ENCODE assay signal across 23 cellular contexts in genomic region chr2:195638738-195639137, GRCh38. TPM values are rescaled to one million over a fixed set of nuclear protein-coding genes. Genes with fewer than 3 reads are reported as not detected.
DNase-seq lines count a peak whose midpoint lies in the region; ATAC-seq, FAIRE-seq and TF ChIP-seq lines count a peak whose summit lies in the region.
"Had no signal": no experiment of that assay in that cellular context is flagged by ENCODE, and none has a peak within 500 bp of the region (broad histone marks: within the 10 kb centered on the region; RNA-seq: fewer than 3 reads in every experiment).

No MANE protein-coding gene starts in this region.

- H3K27me3 ChIP-seq in GM23338 (ENCODE audit: insufficient read depth) = no peaks in the 10 kb centered on the region
- H3K27me3 ChIP-seq in endothelial cell of umbilical vein (ENCODE audit: control insufficient read depth in 2 of 2, insufficient read depth in 2 of 2, low read length in 2 of 2) = peaks cover 0 to 1% of the 10 kb centered on the region in 2 experiments
- H3K27me3 ChIP-seq: BLaER1 had no signal

- no peak overlapping the region for H3K27ac ChIP-seq in A549
- H3K27ac ChIP-seq in GM23338 (ENCODE audit: low read depth) = peak overlapping the region; percentile 73; the same call in 1 of the 2 replicates
- H3K27ac ChIP-seq in endothelial cell of umbilical vein (ENCODE audit: insufficient read depth, low read depth, low read length) = no peak overlapping the region
- H3K27ac ChIP-seq: BLaER1 had no signal

- H3K9me1 ChIP-seq in endothelial cell of umbilical vein (replicated peaks; ENCODE audit: control insufficient read depth, extremely low read depth, insufficient read depth, low read length) = no peaks in the 10 kb centered on the region

- no peak overlapping the region for H2AFZ ChIP-seq in GM23338
- no peak overlapping the region for H2AFZ ChIP-seq in endothelial cell of umbilical vein (ENCODE audit: low read depth, low read length)

- H3K4me2 ChIP-seq in A549 (no peak overlapping the region), GM23338 (no peak overlapping the region), endothelial cell of umbilical vein (ENCODE audit: insufficient read depth, low read length) (no peak overlapping the region)
- H3K4me2 ChIP-seq: BLaER1 had no signal

- H3K79me2 ChIP-seq in GM23338 (replicated peaks; ENCODE audit: insufficient read depth) (peaks cover 37% of the 10 kb centered on the region), endothelial cell of umbilical vein (ENCODE audit: control insufficient read depth, insufficient read depth, low read length) (no peaks in the 10 kb centered on the region)

- H3K9me3 ChIP-seq in A549 = no peaks in the 10 kb centered on the region
- no peaks in the 10 kb centered on the region for H3K9me3 ChIP-seq in endothelial cell of umbilical vein (replicated peaks; ENCODE audit: control insufficient read depth, insufficient read depth, low read length)
- H3K9me3 ChIP-seq: BLaER1, HAP-1 had no signal

- H3K4me3 ChIP-seq in A549 = no peak overlapping the region
- no peak overlapping the region for H3K4me3 ChIP-seq in GM23338
- no peak overlapping the region for H3K4me3 ChIP-seq in endothelial cell of umbilical vein (replicated peaks in 1 of 3; ENCODE audit: insufficient read depth in 1 of 3, low read depth in 1 of 3, low read length in 3 of 3)
- H3K4me3 ChIP-seq: BLaER1, GM12878, HAP-1 had no signal

- H3K9ac ChIP-seq in endothelial cell of umbilical vein (replicated peaks; ENCODE audit: extremely low read depth, insufficient read depth, low read length) = no peak overlapping the region
- H3K9ac ChIP-seq: BLaER1 had no signal

- no peaks in the 10 kb centered on the region for H4K20me1 ChIP-seq in GM23338 (replicated peaks; ENCODE audit: insufficient read depth)
- H4K20me1 ChIP-seq in endothelial cell of umbilical vein (replicated peaks; ENCODE audit: control insufficient read depth, extremely low read depth, insufficient read depth, low read length) = no peaks in the 10 kb centered on the region
- H4K20me1 ChIP-seq: BLaER1 had no signal

- no peak for TF ChIP-seq EP300 in A549 (IDR thresholded peaks at IDR 0.05)

- no peaks in the 10 kb centered on the region; the same call in 2 of the 3 replicates for H3K9me3 Mint-ChIP-seq in GM23338
- H3K9me3 Mint-ChIP-seq: CD14-positive monocyte; CD4-positive, alpha-beta T cell; CD8-positive, alpha-beta memory T cell; HFFc6 had no signal

- peaks cover 22% of the 10 kb centered on the region for H3K4me1 Mint-ChIP-seq in GM23338

- peaks cover 16% of the 10 kb centered on the region; the same call in 1 of the 3 replicates for H3K4me1 ChIP-seq in A549
- H3K4me1 ChIP-seq in GM23338 (ENCODE audit: insufficient read depth) = peaks cover 16% of the 10 kb centered on the region
- no peaks in the 10 kb centered on the region for H3K4me1 ChIP-seq in endothelial cell of umbilical vein (ENCODE audit: control insufficient read depth, extremely low read depth, insufficient read depth, low read length)
- H3K4me1 ChIP-seq: HAP-1 had no signal

- peaks cover 2% of the 10 kb centered on the region for H3K27me3 Mint-ChIP-seq in GM23338 (ENCODE audit: insufficient read depth, low read depth, poor library complexity)
- H3K27me3 Mint-ChIP-seq: B cell; CD4-positive, alpha-beta T cell; CD8-positive, alpha-beta memory T cell had no signal

- peaks cover 17% of the 10 kb centered on the region for H3K36me3 Mint-ChIP-seq in GM23338 (ENCODE audit: low read depth)
- H3K36me3 Mint-ChIP-seq: CD14-positive monocyte; CD8-positive, alpha-beta memory T cell had no signal

- POLR2A ChIA-PET in A549 (lab: Yijun Ruan, JAX) (no interaction called here), endothelial cell of umbilical vein (lab: Charles Lee) (no interaction called here)

- BruUV-seq in endothelial cell of umbilical vein (replicated peaks; lab: Mats Ljungman, UMichigan) = no TSS peak

- dilution Hi-C loops in endothelial cell of umbilical vein (cut with MboI; ENCODE audit: extremely low pct_ligation_motif_present, low sequenced_read_pairs) = no loop called here

- CTCF ChIA-PET in A549 (lab: Yijun Ruan, JAX) = interaction anchor here (2.2 kb wide), 1 partner anchor 21 kb away, joined by 5 read pairs; no protein-coding TSS in a partner anchor
- CTCF ChIA-PET in endothelial cell of umbilical vein (lab: Charles Lee) = no interaction called here

- H3K9me2 ChIP-seq in GM23338 (ENCODE audit: insufficient read depth) = no peaks in the 10 kb centered on the region

- TF ChIP-seq POLR2A in A549 (IDR thresholded peaks at IDR 0.05; ENCODE audit: low read length) (no peak), endothelial cell of umbilical vein (IDR thresholded peaks at IDR 0.05; ENCODE audit: low read depth, low read length) (no peak)

- ATAC-seq in A549 = no peak
- ATAC-seq in GM23338 = no peak
- ATAC-seq in HG03521 (IDR thresholded peaks at IDR 0.05; ENCODE audit: unreplicated experiment) = no peak
- ATAC-seq: GM12878 had no signal

- H3K27ac Mint-ChIP-seq in GM23338 = no peak overlapping the region
- H3K27ac Mint-ChIP-seq: B cell; CD4-positive, alpha-beta T cell; CD8-positive, alpha-beta memory T cell; HFFc6 had no signal

- no peak overlapping the region for H3K4me3 Mint-ChIP-seq in GM23338
- H3K4me3 Mint-ChIP-seq: B cell; CD14-positive monocyte; CD4-positive, alpha-beta T cell; CD8-positive, alpha-beta memory T cell; HFFc6 had no signal

- H3F3A ChIP-seq in GM23338 (replicated peaks; ENCODE audit: low read depth) = no peaks in the 10 kb centered on the region; the same call in 1 of the 2 replicates

- no peak for TF ChIP-seq RAD21 in A549 (conservative IDR thresholded peaks at IDR 0.05 in 1 of 2, IDR thresholded peaks at IDR 0.05 in 1 of 2)

- H3K36me3 ChIP-seq in GM23338 (ENCODE audit: insufficient read depth) = peaks cover 4% of the 10 kb centered on the region; the same call in 1 of the 2 replicates
- no peaks in the 10 kb centered on the region for H3K36me3 ChIP-seq in endothelial cell of umbilical vein (ENCODE audit: control insufficient read depth in 2 of 2, extremely low read depth in 1 of 2, insufficient read depth in 2 of 2, low read length in 2 of 2)
- H3K36me3 ChIP-seq: BLaER1, HAP-1 had no signal

- intact Hi-C loops in endothelial cell of umbilical vein (cut with micrococcal nuclease) = no loop called here

- TF ChIP-seq CTCF in A549 (IDR thresholded peaks at IDR 0.05) (no peak), GM23338 (conservative IDR thresholded peaks at IDR 0.05; ENCODE audit: low read depth in 2 of 2) (no peak), endothelial cell of umbilical vein (IDR thresholded peaks at IDR 0.05; ENCODE audit: extremely low read depth in 1 of 2, insufficient read depth in 1 of 2, low read depth in 1 of 2, low read length in 2 of 2) (no peak)

- 89% methylated on average over 5 of the region's 5 CpGs for WGBS in A549 (ENCODE audit: missing lambda C conversion rate)

- DNase-seq in A549 (ENCODE audit: low read depth in 1 of 2, low spot score in 1 of 2) = no peak
- DNase-seq in GM23338 (ENCODE audit: low spot score) = no peak
- no peak for DNase-seq in endothelial cell of umbilical vein (ENCODE audit: low read depth, low spot score)
- DNase-seq in HuH-7.5 (ENCODE audit: low spot score) = no peak
- no peak for DNase-seq in NCI-H2171 (lab: John Stamatoyannopoulos, UW)
- DNase-seq: 8988T; CD4-positive, alpha-beta T cell; CD8-positive, alpha-beta memory T cell; DMS 273 treated with DMSO at 0.1 percent for 48 hours; DMS79; EL; GDM1; GOT3; HFFc6 had no signal

- FAIRE-seq in A549 (lab: Jason Lieb, UNC) (no peak), endothelial cell of umbilical vein (lab: Jason Lieb, UNC) (peak; percentile 8)
- FAIRE-seq: D721Med, GM19239, H54 had no signal

TF ChIP-seq in A549, 52 proteins besides CTCF, POLR2A, EP300 and RAD21:
- peak; percentile 88 for TF ChIP-seq MAFK (IDR thresholded peaks at IDR 0.05; ENCODE audit: partially characterized antibody)
- no peak for TF ChIP-seq NR3C1 (IDR thresholded peaks at IDR 0.05)

TF ChIP-seq in GM23338, 12 proteins besides CTCF, POLR2A, EP300 and RAD21 (continues in another document):
- TF ChIP-seq ZNF331 (CRISPR knock-in tag; IDR thresholded peaks at IDR 0.05; ENCODE audit: low read depth) = no peak
- TF ChIP-seq NANOG (IDR thresholded peaks at IDR 0.05; ENCODE audit: borderline replicate concordance) = no peak
- TF ChIP-seq EZH2 (IDR thresholded peaks at IDR 0.05; ENCODE audit: low read depth, unreplicated experiment) = no peak
- TF ChIP-seq STAT1 (IDR thresholded peaks at IDR 0.05; ENCODE audit: unreplicated experiment) = no peak
- TF ChIP-seq POLR2AphosphoS5 (IDR thresholded peaks at IDR 0.05; ENCODE audit: low read depth) = no peak

TF ChIP-seq in endothelial cell of umbilical vein, 7 proteins besides CTCF, POLR2A, EP300 and RAD21 (continues in another document):
- TF ChIP-seq MYC (IDR thresholded peaks at IDR 0.05; ENCODE audit: low read depth, low read length) (no peak), FOS (IDR thresholded peaks at IDR 0.05; ENCODE audit: borderline replicate concordance, insufficient read depth, low read length) (no peak), GATA2 (IDR thresholded peaks at IDR 0.05; ENCODE audit: insufficient read depth, insufficient read length, low read depth, low read length) (no peak), EZH2 (IDR thresholded peaks at IDR 0.05; ENCODE audit: borderline replicate concordance, low read depth, low read length, severe bottlenecking) (no peak), POLR2AphosphoS5 (IDR thresholded peaks at IDR 0.05; ENCODE audit: insufficient read depth, low read depth, low read length) (no peak), JUN (IDR thresholded peaks at IDR 0.05; ENCODE audit: borderline replicate concordance, insufficient read depth, insufficient read length, low read depth) (no peak)

RNA-seq across cellular contexts. Expression of gene SLC39A10, which starts 18.3 kb away (rescaled TPM):
- polyA plus RNA-seq in A549 (2011; rRNA removed) (34.2 and 42.6 TPM in 2 replicates), A549 (2017; fragmentation: RNase III; extraction: RNeasy Plus Mini Kit Qiagen cat#74134 plus additional on column Dnase treatment) (33.9 to 38.4 TPM (median 36.2 TPM) in 3 replicates), GM23338 (2016; fragmentation: Nextera tagmentation; extraction: Ambion mirVana) (344 and 356 TPM in 2 replicates), endothelial cell of umbilical vein (8.9 and 11.4 TPM in 2 replicates)
- 6.6 and 7.1 TPM in 2 replicates for polyA plus RNA-seq in A549 (2012; cell fraction: cytosol; rRNA removed)
- polyA plus RNA-seq in A549 (2012; cell fraction: nucleus; rRNA removed) = 8.0 and 10.7 TPM in 2 replicates
- polyA minus RNA-seq in A549 (2011; rRNA and poly(A)+ RNA removed) = 46.6 and 53.4 TPM in 2 replicates
- 261 and 263 TPM in 2 replicates for total RNA-seq in GM23338 (2014; rRNA removed; shearing (Covaris generic))
- total RNA-seq in endothelial cell of umbilical vein = 39.9 and 47.4 TPM in 2 replicates
- polyA plus RNA-seq in endothelial cell of umbilical vein (2011; cell fraction: cytosol; rRNA removed) = 7.1 and 8.5 TPM in 2 replicates
- 15.4 and 18.9 TPM in 2 replicates for polyA plus RNA-seq in endothelial cell of umbilical vein (2011; cell fraction: nucleus; rRNA removed)
- 28.4 and 29.3 TPM in 2 replicates for polyA plus RNA-seq in endothelial cell of umbilical vein (2012)
- 47.7 and 52.3 TPM in 2 replicates for polyA minus RNA-seq in endothelial cell of umbilical vein
- 70.2 TPM for polyA minus RNA-seq in endothelial cell of umbilical vein (2011; cell fraction: cytosol; rRNA and poly(A)+ RNA removed)
- 28.7 and 42.1 TPM in 2 replicates for polyA minus RNA-seq in endothelial cell of umbilical vein (2011; cell fraction: nucleus; rRNA and poly(A)+ RNA removed)
